In the genomic region with DNA sequence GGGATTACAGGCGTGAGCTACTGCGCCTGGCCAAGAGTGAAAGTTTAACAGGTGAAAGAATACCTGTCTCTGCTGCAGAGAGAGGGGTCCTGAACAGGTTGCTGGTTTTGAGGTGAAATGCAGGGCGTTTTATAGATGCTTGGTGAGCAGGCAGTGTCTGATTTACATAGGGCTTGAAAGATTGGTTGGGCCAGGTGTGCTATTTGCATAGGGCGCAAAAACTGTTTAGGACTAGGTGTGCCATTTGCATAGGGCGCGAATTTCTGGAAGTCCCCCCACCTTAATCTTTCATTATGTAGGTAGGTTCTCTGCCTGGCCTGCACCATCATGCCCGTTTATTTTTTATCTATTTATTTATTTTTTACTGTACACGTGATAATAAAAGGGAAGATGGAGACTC, we compare ENCODE assay signal across 21 cellular contexts. TPM values are rescaled to one million over a fixed set of nuclear protein-coding genes. Genes with fewer than 3 reads are reported as not detected.
DNase-seq lines count a peak whose midpoint lies in the region; ATAC-seq, FAIRE-seq and TF ChIP-seq lines count a peak whose summit lies in the region.
"Had no signal": no experiment of that assay in that cellular context is flagged by ENCODE, and none has a peak within 500 bp of the region (broad histone marks: within the 10 kb centered on the region; RNA-seq: fewer than 3 reads in every experiment).

No MANE protein-coding gene starts in this region.

- WGBS in GM12878 (ENCODE audit: insufficient coverage, insufficient replicate concordance, low lambda C conversion rate, missing lambda C conversion rate), result 62% methylated on average over 8 of the region's 8 CpGs

- no peaks in the 10 kb centered on the region for H3K27me3 ChIP-seq in GM12878 (replicated peaks in 1 of 2; ENCODE audit: control insufficient read depth in 2 of 2, insufficient read depth in 2 of 2, low read length in 1 of 2)

- DNase-seq in GM12891 (ENCODE audit: insufficient read length, low spot score), result no peak
- peak; percentile 52 for DNase-seq in NCI-H526 treated with DMSO at 0.1 percent for 48 hours (lab: John Stamatoyannopoulos, UW)
- no peak for DNase-seq in GM12878 (ENCODE audit: low read depth, low spot score)
- no peak for DNase-seq in CD1c-positive myeloid dendritic cell (ENCODE audit: extremely low spot score)
- no peak for DNase-seq in NCI-H510A (lab: John Stamatoyannopoulos, UW)
- no peak for DNase-seq in NCI-H187 (lab: John Stamatoyannopoulos, UW)
- DNase-seq: Calu3; CD4-positive, alpha-beta T cell; DMS 273 treated with DMSO at 0.1 percent for 48 hours; IMR-90; KG1 had no signal

- in situ Hi-C loops in GM12878 (cut with MboI), result loop anchor here (25.0 kb wide), 1 partner anchor 2011 kb away; no protein-coding TSS in a partner anchor

- CTCF ChIA-PET in GM12878 (lab: Yijun Ruan, JAX), result interaction anchor here (2.5 to 14.6 kb wide), 2 partner anchors 105 to 112 kb away, joined by 12 to 803 read pairs; partner anchors contain the start of gene ZNF333

- no peak overlapping the region for H3K9ac ChIP-seq in GM12878 (ENCODE audit: control insufficient read depth, insufficient read depth, low read length)

- H3K79me2 ChIP-seq in GM12878 (ENCODE audit: control insufficient read depth, insufficient read depth, low read length), result peaks cover 6% of the 10 kb centered on the region

- FAIRE-seq in GM12891 (lab: Jason Lieb, UNC) (no peak), GM12878 (lab: Jason Lieb, UNC) (no peak)
- FAIRE-seq: A549, GM12892, GM19239, H54 had no signal

- BruUV-seq in GM12878 (replicated peaks; lab: Mats Ljungman, UMichigan), result no TSS peak

- SMC1A ChIA-PET in GM12878 (lab: Charles Lee; ENCODE audit: uncharacterized antibody, unreplicated experiment), result interaction anchor here (0.7 to 12.5 kb wide), 3 partner anchors 25 to 111 kb away, joined by 3 to 558 read pairs (median 4); partner anchors contain the start of gene ZNF333

- RAD21 ChIA-PET in GM12878 (lab: Charles Lee; ENCODE audit: unreplicated experiment), result interaction anchor here (1.4 to 13.6 kb wide), 3 partner anchors 37 to 111 kb away, joined by 3 to 593 read pairs (median 7); partner anchors contain the start of gene ZNF333

- no peak for TF ChIP-seq EP300 in GM12878 (IDR thresholded peaks at IDR 0.05; ENCODE audit: borderline replicate concordance in 1 of 2, control insufficient read depth in 1 of 2, low read depth in 2 of 2, low read length in 2 of 2)

- no peak overlapping the region for H3K4me3 ChIP-seq in GM12878
- H3K4me3 ChIP-seq: A549 had no signal

- no peak for TF ChIP-seq POLR2A in GM12891 (IDR thresholded peaks at IDR 0.05; ENCODE audit: low read depth, low read length)
- no peak for TF ChIP-seq POLR2A in GM12878 (IDR thresholded peaks at IDR 0.05; ENCODE audit: low read depth, low read length)

- no peak overlapping the region for H3K4me2 ChIP-seq in GM12878 (ENCODE audit: control insufficient read depth, insufficient read depth)
- H3K4me2 ChIP-seq: A549 had no signal

- intact Hi-C loops in GM12878 (cut with micrococcal nuclease; ENCODE audit: unreplicated experiment), result loop anchor here (10.0 kb wide), 1 partner anchor 208 kb away; no protein-coding TSS in a partner anchor

- ATAC-seq in GM12878 (no peak), GM19397 (IDR thresholded peaks at IDR 0.05; ENCODE audit: unreplicated experiment) (no peak)
- ATAC-seq: A549, HCT116 had no signal

- no peak for TF ChIP-seq RAD21 in GM12878 (IDR thresholded peaks at IDR 0.05; ENCODE audit: insufficient read depth, low read depth, low read length)

- POLR2A ChIA-PET in GM12878 (lab: Charles Lee), result interaction anchor here (0.7 to 11.9 kb wide), 4 partner anchors 10 to 207 kb away, joined by 3 to 190 read pairs (median 4); partner anchors contain the start of gene ZNF333

- H2AFZ ChIP-seq in GM12878 (ENCODE audit: control insufficient read depth, low read depth, low read length), result no peak overlapping the region

- H4K20me1 ChIP-seq in GM12878 (ENCODE audit: control insufficient read depth, insufficient read depth), result no peaks in the 10 kb centered on the region

- no peak overlapping the region for H3K27ac ChIP-seq in GM12878 (ENCODE audit: control insufficient read depth, insufficient read depth)
- H3K27ac ChIP-seq: A549 had no signal

- H3K36me3 ChIP-seq in GM12878 (ENCODE audit: control insufficient read depth in 2 of 2, insufficient read depth in 2 of 2, low read length in 1 of 2), result no peaks in the 10 kb centered on the region

- H3K4me1 ChIP-seq in GM12878 (ENCODE audit: control insufficient read depth, insufficient read depth, low read length), result peaks cover 21% of the 10 kb centered on the region

- no peak for TF ChIP-seq CTCF in GM12878 (IDR thresholded peaks at IDR 0.05 in 2 of 3, conservative IDR thresholded peaks at IDR 0.05 in 1 of 3; ENCODE audit: control insufficient read depth in 2 of 3, extremely low read depth in 1 of 3, insufficient read depth in 1 of 3, low read depth in 3 of 3, low read length in 3 of 3)

- no peaks in the 10 kb centered on the region for H3K9me3 ChIP-seq in GM12878 (replicated peaks; ENCODE audit: control insufficient read depth, insufficient read depth, low read length)
- H3K9me3 ChIP-seq: A549 had no signal

RNA-seq across cellular contexts. Expression of gene NDUFB7, which starts 4.5 kb away (rescaled TPM):
- 194 TPM for polyA plus RNA-seq in GM12891 (2012; ENCODE audit: low read depth, missing spikeins)
- total RNA-seq in GM12878 (2013; cell fraction: nucleolus; rRNA removed), result 10.7 and 13.1 TPM in 2 replicates
- total RNA-seq in GM12878 (2014; rRNA removed) (366 and 434 TPM in 2 replicates), GM12878 (2014; rRNA removed; fragmentation: Illumina TruSeq; extraction: Trizol) (76.1 and 95.5 TPM in 2 replicates), GM12878 (2021) (220 and 223 TPM in 2 replicates)
- polyA plus RNA-seq in GM12878 (2011; ENCODE audit: low read depth), result 28.6 TPM
- polyA plus RNA-seq in GM12878 (2011; rRNA removed) (36.6 and 145 TPM in 2 replicates), GM12878 (2014; fragmentation: Illumina TruSeq; extraction: Trizol) (1.2 and 20.2 TPM in 2 replicates), GM12878 (2014; fragmentation: Nextera tagmentation; extraction: Ambion mirVana) (10 to 100 TPM; 14.6 to 72.4 TPM), GM12878 (2014; rRNA removed) (480 and 530 TPM in 2 replicates), GM12878 (2016; fragmentation: Nextera tagmentation; extraction: Ambion mirVana) (100 to 1,000 TPM; 415 to 425 TPM)
- polyA plus RNA-seq in GM12878 (2011; cell fraction: cytosol; rRNA removed), result 315 and 605 TPM in 2 replicates
- polyA plus RNA-seq in GM12878 (2011; cell fraction: nucleus; rRNA removed), result 183 and 221 TPM in 2 replicates
- 141 and 142 TPM in 2 replicates for polyA plus RNA-seq in GM12878 (2012)
- polyA minus RNA-seq in GM12878 (2011; rRNA and poly(A)+ RNA removed), result 30.6 and 79.5 TPM in 2 replicates
- polyA minus RNA-seq in GM12878 (2011; cell fraction: cytosol; rRNA and poly(A)+ RNA removed), result 49.7 and 52.9 TPM in 2 replicates
- 19.3 and 21.0 TPM in 2 replicates for polyA minus RNA-seq in GM12878 (2011; cell fraction: nucleus; rRNA and poly(A)+ RNA removed)

RNA-seq across cellular contexts. Expression of gene CLEC17A, which starts 6.5 kb away (rescaled TPM):
- 60.4 TPM for polyA plus RNA-seq in GM12891 (2012; ENCODE audit: low read depth, missing spikeins)
- total RNA-seq in GM12878 (2013; cell fraction: nucleolus; rRNA removed), result 178 and 204 TPM in 2 replicates
- 124 and 147 TPM in 2 replicates for total RNA-seq in GM12878 (2014; rRNA removed)
- 109 and 116 TPM in 2 replicates for total RNA-seq in GM12878 (2014; rRNA removed; fragmentation: Illumina TruSeq; extraction: Trizol)
- total RNA-seq in GM12878 (2021), result 99.0 and 105 TPM in 2 replicates
- polyA plus RNA-seq in GM12878 (2011; ENCODE audit: low read depth), result 43.1 TPM
- polyA plus RNA-seq in GM12878 (2011; rRNA removed), result 92.7 and 131 TPM in 2 replicates
- polyA plus RNA-seq in GM12878 (2011; cell fraction: cytosol; rRNA removed), result 118 and 151 TPM in 2 replicates
- polyA plus RNA-seq in GM12878 (2011; cell fraction: nucleus; rRNA removed), result 93.3 and 106 TPM in 2 replicates
- 48.7 and 56.3 TPM in 2 replicates for polyA plus RNA-seq in GM12878 (2012)
- polyA plus RNA-seq in GM12878 (2014; fragmentation: Illumina TruSeq; extraction: Trizol), result 95.7 and 106 TPM in 2 replicates
- 10 to 100 TPM; 12.9 to 14.9 TPM for polyA plus RNA-seq in GM12878 (2014; fragmentation: Nextera tagmentation; extraction: Ambion mirVana)
- polyA plus RNA-seq in GM12878 (2014; rRNA removed), result 101 and 102 TPM in 2 replicates
- 10 to 100 TPM; 46.4 to 54.3 TPM for polyA plus RNA-seq in GM12878 (2016; fragmentation: Nextera tagmentation; extraction: Ambion mirVana)
- 215 and 263 TPM in 2 replicates for polyA minus RNA-seq in GM12878 (2011; rRNA and poly(A)+ RNA removed)
- polyA minus RNA-seq in GM12878 (2011; cell fraction: cytosol; rRNA and poly(A)+ RNA removed), result 40.0 and 52.2 TPM in 2 replicates
- 30.3 and 34.0 TPM in 2 replicates for polyA minus RNA-seq in GM12878 (2011; cell fraction: nucleus; rRNA and poly(A)+ RNA removed)
- total RNA-seq: Calu3; CD4-positive, alpha-beta T cell; G401; HT-29; IMR-90 had no signal
- polyA plus RNA-seq: A549, AG04450, BJ had no signal

RNA-seq across cellular contexts. Expression of gene TECR, which starts 47.0 kb away (rescaled TPM):
- 50.2 TPM for polyA plus RNA-seq in GM12891 (2012; ENCODE audit: low read depth, missing spikeins)
- total RNA-seq in GM12878 (2013; cell fraction: nucleolus; rRNA removed), result 31.1 and 32.1 TPM in 2 replicates
- total RNA-seq in GM12878 (2014; rRNA removed) (54.0 and 70.3 TPM in 2 replicates), GM12878 (2014; rRNA removed; fragmentation: Illumina TruSeq; extraction: Trizol) (36.3 TPM in 2 replicates), GM12878 (2021) (86.1 and 92.0 TPM in 2 replicates)
- polyA plus RNA-seq in GM12878 (2011; ENCODE audit: low read depth), result 27.9 TPM
- polyA plus RNA-seq in GM12878 (2011; rRNA removed) (12.0 and 37.4 TPM in 2 replicates), GM12878 (2014; fragmentation: Illumina TruSeq; extraction: Trizol) (27.2 and 65.9 TPM in 2 replicates), GM12878 (2014; fragmentation: Nextera tagmentation; extraction: Ambion mirVana) (10 to 100 TPM in 1 of 2 experiments, 1 to 10 TPM in 1; 9.6 to 23.9 TPM), GM12878 (2014; rRNA removed) (62.5 and 83.3 TPM in 2 replicates), GM12878 (2016; fragmentation: Nextera tagmentation; extraction: Ambion mirVana) (100 to 1,000 TPM; 148 to 157 TPM)
- polyA plus RNA-seq in GM12878 (2011; cell fraction: cytosol; rRNA removed), result 56.8 and 68.9 TPM in 2 replicates
- polyA plus RNA-seq in GM12878 (2011; cell fraction: nucleus; rRNA removed), result 130 and 132 TPM in 2 replicates
- 62.6 and 65.3 TPM in 2 replicates for polyA plus RNA-seq in GM12878 (2012)
- polyA minus RNA-seq in GM12878 (2011; rRNA and poly(A)+ RNA removed), result 38.9 and 62.4 TPM in 2 replicates
- polyA minus RNA-seq in GM12878 (2011; cell fraction: cytosol; rRNA and poly(A)+ RNA removed), result 55.6 and 60.3 TPM in 2 replicates
- 27.8 and 41.1 TPM in 2 replicates for polyA minus RNA-seq in GM12878 (2011; cell fraction: nucleus; rRNA and poly(A)+ RNA removed)

RNA-seq across cellular contexts. Expression of gene DNAJB1, which starts 58.2 kb away (rescaled TPM):
- polyA plus RNA-seq in GM12891 (2012; ENCODE audit: low read depth, missing spikeins), result 26.5 TPM
- 20.5 and 21.0 TPM in 2 replicates for total RNA-seq in GM12878 (2013; cell fraction: nucleolus; rRNA removed)
- total RNA-seq in GM12878 (2014; rRNA removed), result 27.2 and 27.9 TPM in 2 replicates
- 24.7 and 26.3 TPM in 2 replicates for total RNA-seq in GM12878 (2014; rRNA removed; fragmentation: Illumina TruSeq; extraction: Trizol)
- 39.4 and 40.8 TPM in 2 replicates for total RNA-seq in GM12878 (2021)
- 16.0 TPM for polyA plus RNA-seq in GM12878 (2011; ENCODE audit: low read depth)
- polyA plus RNA-seq in GM12878 (2011; rRNA removed), result 36.8 and 45.7 TPM in 2 replicates
- 45.8 and 48.4 TPM in 2 replicates for polyA plus RNA-seq in GM12878 (2011; cell fraction: cytosol; rRNA removed)
- polyA plus RNA-seq in GM12878 (2011; cell fraction: nucleus; rRNA removed), result 31.8 and 33.9 TPM in 2 replicates
- 24.2 and 28.9 TPM in 2 replicates for polyA plus RNA-seq in GM12878 (2012)
- 34.9 and 38.0 TPM in 2 replicates for polyA plus RNA-seq in GM12878 (2014; fragmentation: Illumina TruSeq; extraction: Trizol)
- polyA plus RNA-seq in GM12878 (2014; fragmentation: Nextera tagmentation; extraction: Ambion mirVana), result 1 to 10 TPM; 4.8 to 8.3 TPM
- 31.6 and 31.9 TPM in 2 replicates for polyA plus RNA-seq in GM12878 (2014; rRNA removed)
- 10 to 100 TPM; 62.3 to 65.8 TPM for polyA plus RNA-seq in GM12878 (2016; fragmentation: Nextera tagmentation; extraction: Ambion mirVana)
- polyA minus RNA-seq in GM12878 (2011; rRNA and poly(A)+ RNA removed), result 40.0 and 44.6 TPM in 2 replicates
- polyA minus RNA-seq in GM12878 (2011; cell fraction: cytosol; rRNA and poly(A)+ RNA removed), result 11.1 and 16.1 TPM in 2 replicates
- 15.0 and 18.5 TPM in 2 replicates for polyA minus RNA-seq in GM12878 (2011; cell fraction: nucleus; rRNA and poly(A)+ RNA removed)
